Comparison of ENCODE assay signal across 9 cellular contexts in genomic region chr14:104970231-104971068, GRCh38. TPM values are rescaled to one million over a fixed set of nuclear protein-coding genes. Genes with fewer than 3 reads are reported as not detected.
DNase-seq lines count a peak whose midpoint lies in the region; ATAC-seq and TF ChIP-seq lines count a peak whose summit lies in the region.
"Had no signal": no experiment of that assay in that cellular context is flagged by ENCODE, and none has a peak within 500 bp of the region (broad histone marks: within the 10 kb centered on the region; RNA-seq: fewer than 3 reads in every experiment).

No MANE protein-coding gene starts in this region.

- peaks cover 51% of the 10 kb centered on the region for H3K27me3 Mint-ChIP-seq in stimulated activated naive CD8-positive, alpha-beta T cell treated with anti-CD3 and anti-CD28 coated beads, Interleukin-15, amount 100 ng/mL, for 72 hours

- peaks cover 11% of the 10 kb centered on the region for H3K4me1 Mint-ChIP-seq in stimulated activated naive CD8-positive, alpha-beta T cell treated with anti-CD3 and anti-CD28 coated beads, Interleukin-15, amount 100 ng/mL, for 72 hours

- ATAC-seq in foreskin keratinocyte: peak; percentile 35
- no peak for ATAC-seq in stimulated activated naive CD8-positive, alpha-beta T cell treated with anti-CD3 and anti-CD28 coated beads, Interleukin-15, amount 100 ng/mL, for 72 hours

- H3K4me3 ChIP-seq in retinal pigment epithelial cell (ENCODE audit: low read length): peak overlapping the region; percentile 21
- H3K4me3 ChIP-seq in effector memory CD4-positive, alpha-beta T cell (ENCODE audit: insufficient read depth, low read depth, low read length, poor library complexity, severe bottlenecking): no peak overlapping the region

- H3K4me3 Mint-ChIP-seq in stimulated activated naive CD8-positive, alpha-beta T cell treated with anti-CD3 and anti-CD28 coated beads, Interleukin-15, amount 100 ng/mL, for 72 hours: no peak overlapping the region

- H3K9me3 ChIP-seq in ES-I3 (ENCODE audit: control insufficient read depth, insufficient read depth, low read length): no peaks in the 10 kb centered on the region
- H3K9me3 ChIP-seq in effector memory CD4-positive, alpha-beta T cell (ENCODE audit: control insufficient read depth, low read length): no peaks in the 10 kb centered on the region

- H3K27ac Mint-ChIP-seq in stimulated activated naive CD8-positive, alpha-beta T cell treated with anti-CD3 and anti-CD28 coated beads, Interleukin-15, amount 100 ng/mL, for 72 hours: no peak overlapping the region

- no peaks in the 10 kb centered on the region for H3K27me3 ChIP-seq in foreskin keratinocyte
- peaks cover 22% of the 10 kb centered on the region for H3K27me3 ChIP-seq in effector memory CD4-positive, alpha-beta T cell (replicated peaks; ENCODE audit: control insufficient read depth, insufficient read depth, low read length, poor library complexity, severe bottlenecking)

- TF ChIP-seq CTCF in foreskin keratinocyte (conservative IDR thresholded peaks at IDR 0.05): no peak
- no peak for TF ChIP-seq CTCF in retinal pigment epithelial cell (conservative IDR thresholded peaks at IDR 0.05; ENCODE audit: low read depth, low read length)

- H3K36me3 ChIP-seq in ES-I3 (ENCODE audit: insufficient read depth, low read length): no peaks in the 10 kb centered on the region
- H3K36me3 ChIP-seq in effector memory CD4-positive, alpha-beta T cell (ENCODE audit: control insufficient read depth, insufficient read depth, low read length): no peaks in the 10 kb centered on the region

- no peaks in the 10 kb centered on the region for H3K9me3 Mint-ChIP-seq in stimulated activated naive CD8-positive, alpha-beta T cell treated with anti-CD3 and anti-CD28 coated beads, Interleukin-15, amount 100 ng/mL, for 72 hours

- H3K9ac ChIP-seq in ES-I3 (ENCODE audit: low read depth, low read length): peak overlapping the region; percentile 32; the same call in 1 of the 2 replicates

- peak overlapping the region; percentile 97 for H3K27ac ChIP-seq in foreskin keratinocyte
- no peak overlapping the region for H3K27ac ChIP-seq in effector memory CD4-positive, alpha-beta T cell (ENCODE audit: insufficient read depth, low read length, poor library complexity, severe bottlenecking)
- H3K27ac ChIP-seq: VCaP had no signal

- H3K4me1 ChIP-seq in ES-I3 (ENCODE audit: insufficient read depth, low read length) (peaks cover 54% of the 10 kb centered on the region; the same call in 1 of the 2 replicates), foreskin keratinocyte (peaks cover 18% of the 10 kb centered on the region)
- peaks cover 2% of the 10 kb centered on the region for H3K4me1 ChIP-seq in effector memory CD4-positive, alpha-beta T cell (ENCODE audit: control insufficient read depth, insufficient read depth, low read length, poor library complexity, severe bottlenecking)

- peak; percentile 50 to 75 for DNase-seq in SW 1271 (lab: John Stamatoyannopoulos, UW)
- peak; percentile 83 to 93 for DNase-seq in foreskin keratinocyte
- DNase-seq in retinal pigment epithelial cell (ENCODE audit: low read depth): peak; percentile 84
- DNase-seq in OCI-M2 (lab: John Stamatoyannopoulos, UW; ENCODE audit: unreplicated experiment): no peak
- DNase-seq in stimulated activated naive CD8-positive, alpha-beta T cell treated with anti-CD3 and anti-CD28 coated beads, Interleukin-15, amount 100 ng/mL, for 72 hours: no peak
- DNase-seq in DMS 273 (lab: John Stamatoyannopoulos, UW; ENCODE audit: unreplicated experiment): no peak
- DNase-seq in effector memory CD4-positive, alpha-beta T cell: no peak

RNA-seq across cellular contexts. Expression of gene AHNAK2, which starts 7.7 kb away (rescaled TPM):
- 183 and 225 TPM in 2 replicates for total RNA-seq in foreskin keratinocyte
- polyA plus RNA-seq in foreskin keratinocyte: 73.0 and 79.4 TPM in 2 replicates

RNA-seq across cellular contexts. Expression of gene CLBA1, which starts 15.1 kb away (rescaled TPM):
- 7.4 and 8.3 TPM in 2 replicates for total RNA-seq in foreskin keratinocyte
- polyA plus RNA-seq in foreskin keratinocyte: 6.1 and 6.8 TPM in 2 replicates

RNA-seq across cellular contexts. Expression of gene PLD4, which starts 45.8 kb away (rescaled TPM):
- total RNA-seq in foreskin keratinocyte: not detected in 2 replicates
- 0.02 and 0.03 TPM in 2 replicates for polyA plus RNA-seq in foreskin keratinocyte

RNA-seq across cellular contexts. Expression of gene CDCA4, which starts 50.4 kb away (rescaled TPM):
- 74.1 and 81.5 TPM in 2 replicates for total RNA-seq in foreskin keratinocyte
- polyA plus RNA-seq in foreskin keratinocyte: 70.3 TPM in 2 replicates

Comparison
In these comparisons a context has a peak if more than half of its experiments do, and no peak if none do; other contexts are left out.
1. DNase-seq: peak in SW 1271 (2 of 2), foreskin keratinocyte (2 of 2) and retinal pigment epithelial cell (single experiment); none in OCI-M2 (single experiment), stimulated activated naive CD8-positive, alpha-beta T cell treated with anti-CD3 and anti-CD28 coated beads, Interleukin-15, amount 100 ng/mL, for 72 hours (0 of 2), DMS 273 (single experiment) and effector memory CD4-positive, alpha-beta T cell (0 of 3).